1 cellular context compared by ENCODE assay signal in the genomic region with DNA sequence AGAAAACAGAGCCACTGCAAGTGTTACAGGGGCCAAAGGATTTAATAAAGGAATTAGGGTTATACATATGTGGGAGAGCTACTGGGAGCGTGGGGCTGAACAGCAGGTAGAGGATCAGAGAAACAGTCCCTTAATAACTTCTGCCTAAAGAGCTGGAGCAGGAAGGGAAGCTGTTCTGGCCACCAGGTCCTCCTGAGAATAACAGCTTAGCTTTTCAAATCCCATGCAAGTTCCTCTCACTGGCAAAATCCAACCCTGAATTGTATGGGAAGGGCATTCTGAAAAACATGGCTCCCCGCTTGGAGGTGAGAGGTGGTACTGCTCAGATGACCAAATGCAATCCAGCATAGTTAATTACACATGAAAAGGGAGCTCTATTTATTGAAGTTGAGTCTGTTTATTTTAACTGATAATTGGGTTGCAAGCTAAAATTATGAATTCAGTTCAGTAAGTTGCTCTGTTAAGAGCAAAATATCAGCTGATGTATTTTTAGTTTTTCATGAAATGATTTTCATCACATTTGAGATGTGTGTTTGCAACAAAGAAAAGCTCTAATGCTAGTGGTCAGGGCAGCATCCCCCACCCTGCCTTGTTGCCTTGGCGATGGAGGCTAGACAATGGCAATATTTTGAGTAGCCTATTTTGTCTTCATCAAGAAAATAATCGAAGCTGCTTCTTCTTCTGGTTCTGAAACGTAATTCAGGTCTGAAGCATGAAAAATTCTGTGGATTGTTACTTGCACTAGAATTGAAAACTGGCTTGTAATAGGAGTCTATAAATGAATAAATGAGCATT.
A peak's percentile ranks its signal among the peaks of the same experiment; 100 is the strongest.
TF ChIP-seq lines count a peak whose summit lies in the region.

No MANE protein-coding gene starts in this region.

TF ChIP-seq in H1, 55 proteins besides CTCF, POLR2A, EP300 and RAD21:
- TF ChIP-seq NANOG (IDR thresholded peaks at IDR 0.05; ENCODE audit: insufficient read depth, low read depth, low read length, poor library complexity, severe bottlenecking) = no peak
- TF ChIP-seq TBP (IDR thresholded peaks at IDR 0.05; ENCODE audit: low read depth, low read length) = peak; percentile 63
- TF ChIP-seq TCF12 (IDR thresholded peaks at IDR 0.05; ENCODE audit: low read depth, low read length) = no peak
- TF ChIP-seq RFX5 (IDR thresholded peaks at IDR 0.05; ENCODE audit: borderline replicate concordance, low read depth, low read length) = no peak
- TF ChIP-seq POLR2AphosphoS5 (IDR thresholded peaks at IDR 0.05; ENCODE audit: low read depth, low read length) = peak; percentile 77; the same call in 1 of the 2 replicates
- no peak for TF ChIP-seq SAP30 (IDR thresholded peaks at IDR 0.05; ENCODE audit: insufficient read depth, insufficient replicate concordance, low read length)
- no peak for TF ChIP-seq SP1 (IDR thresholded peaks at IDR 0.05; ENCODE audit: low read depth, low read length)
- TF ChIP-seq YY1 (IDR thresholded peaks at IDR 0.05; ENCODE audit: low read depth, low read length) = peak; percentile 58; the same call in 1 of the 2 replicates
- peak; percentile 96 for TF ChIP-seq TAF7 (optimal IDR thresholded peaks at IDR 0.05; ENCODE audit: borderline replicate concordance, low read depth, low read length)
TF ChIP-seq in H1: peak in this region for 4.
